ENCODE assay signal across 1 cellular context in the genomic region with DNA sequence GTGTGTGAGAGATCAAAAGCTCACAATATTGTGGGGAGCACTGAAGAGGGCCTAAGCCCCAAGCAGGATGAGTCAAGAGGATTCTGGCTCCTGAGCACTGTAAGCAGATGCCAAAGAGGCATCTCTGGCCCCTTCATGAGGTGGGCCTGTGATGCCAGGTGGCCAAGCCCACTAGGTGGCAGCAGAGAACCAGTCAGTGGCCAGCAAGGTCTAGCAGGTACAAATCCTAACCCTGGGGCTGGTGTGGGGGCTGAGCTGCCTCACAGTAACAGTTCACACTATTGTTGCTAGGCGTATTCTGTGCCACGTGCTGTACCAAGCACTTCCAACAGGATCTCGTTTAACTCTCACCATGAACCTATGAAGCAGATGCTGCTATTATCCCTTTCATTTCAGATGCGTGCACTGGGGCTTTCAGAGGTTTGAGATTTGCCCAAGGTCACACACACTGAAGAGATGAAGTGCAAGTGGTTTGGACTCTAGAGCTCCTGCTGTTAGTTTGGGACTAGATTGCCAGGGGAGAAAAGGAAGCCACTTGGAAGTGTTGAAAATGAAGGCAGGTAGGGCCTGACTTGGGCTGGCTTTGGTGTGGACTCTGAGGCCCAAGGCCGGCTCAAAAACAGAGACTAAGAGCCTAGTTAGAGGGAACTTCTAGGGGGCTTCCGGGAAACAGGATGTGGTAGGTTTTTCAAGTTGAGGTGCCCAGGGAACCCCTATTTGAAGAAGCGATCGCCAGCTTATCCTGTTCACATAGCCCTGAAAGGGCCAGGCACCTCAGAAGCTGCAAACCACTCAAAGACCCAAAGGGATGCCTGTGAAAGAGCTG.
TF ChIP-seq lines count a peak whose summit lies in the region.

No MANE protein-coding gene starts in this region.

TF ChIP-seq in HepG2, 621 proteins besides CTCF, POLR2A, EP300 and RAD21 (continued from another document and continues in another):
- TF ChIP-seq, protein P1, sequence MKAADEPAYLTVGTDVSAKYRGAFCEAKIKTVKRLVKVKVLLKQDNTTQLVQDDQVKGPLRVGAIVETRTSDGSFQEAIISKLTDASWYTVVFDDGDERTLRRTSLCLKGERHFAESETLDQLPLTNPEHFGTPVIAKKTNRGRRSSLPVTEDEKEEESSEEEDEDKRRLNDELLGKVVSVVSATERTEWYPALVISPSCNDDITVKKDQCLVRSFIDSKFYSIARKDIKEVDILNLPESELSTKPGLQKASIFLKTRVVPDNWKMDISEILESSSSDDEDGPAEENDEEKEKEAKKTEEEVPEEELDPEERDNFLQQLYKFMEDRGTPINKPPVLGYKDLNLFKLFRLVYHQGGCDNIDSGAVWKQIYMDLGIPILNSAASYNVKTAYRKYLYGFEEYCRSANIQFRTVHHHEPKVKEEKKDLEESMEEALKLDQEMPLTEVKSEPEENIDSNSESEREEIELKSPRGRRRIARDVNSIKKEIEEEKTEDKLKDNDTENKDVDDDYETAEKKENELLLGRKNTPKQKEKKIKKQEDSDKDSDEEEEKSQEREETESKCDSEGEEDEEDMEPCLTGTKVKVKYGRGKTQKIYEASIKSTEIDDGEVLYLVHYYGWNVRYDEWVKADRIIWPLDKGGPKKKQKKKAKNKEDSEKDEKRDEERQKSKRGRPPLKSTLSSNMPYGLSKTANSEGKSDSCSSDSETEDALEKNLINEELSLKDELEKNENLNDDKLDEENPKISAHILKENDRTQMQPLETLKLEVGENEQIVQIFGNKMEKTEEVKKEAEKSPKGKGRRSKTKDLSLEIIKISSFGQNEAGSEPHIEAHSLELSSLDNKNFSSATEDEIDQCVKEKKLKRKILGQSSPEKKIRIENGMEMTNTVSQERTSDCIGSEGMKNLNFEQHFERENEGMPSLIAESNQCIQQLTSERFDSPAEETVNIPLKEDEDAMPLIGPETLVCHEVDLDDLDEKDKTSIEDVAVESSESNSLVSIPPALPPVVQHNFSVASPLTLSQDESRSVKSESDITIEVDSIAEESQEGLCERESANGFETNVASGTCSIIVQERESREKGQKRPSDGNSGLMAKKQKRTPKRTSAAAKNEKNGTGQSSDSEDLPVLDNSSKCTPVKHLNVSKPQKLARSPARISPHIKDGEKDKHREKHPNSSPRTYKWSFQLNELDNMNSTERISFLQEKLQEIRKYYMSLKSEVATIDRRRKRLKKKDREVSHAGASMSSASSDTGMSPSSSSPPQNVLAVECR (CRISPR knock-in tag; IDR thresholded peaks at IDR 0.05; ENCODE audit: borderline replicate concordance): peak; percentile 51; the same call in 1 of the 2 replicates
- TF ChIP-seq REPIN1 (CRISPR knock-in tag; IDR thresholded peaks at IDR 0.05; ENCODE audit: borderline replicate concordance, low read depth) (peak; percentile 66), RFX5 (IDR thresholded peaks at IDR 0.05; ENCODE audit: low read depth, low read length) (0 out of 2 replicates have a peak, but pooled peaks have one; percentile 48), AKAP8 (CRISPR knock-in tag; IDR thresholded peaks at IDR 0.05) (peak; percentile 21; the same call in 1 of the 2 replicates), SAP130 (CRISPR knock-in tag; IDR thresholded peaks at IDR 0.05; ENCODE audit: low read depth) (peak; percentile 29; the same call in 1 of the 2 replicates), GATAD1 (CRISPR knock-in tag; IDR thresholded peaks at IDR 0.05) (peak; percentile 32; the same call in 1 of the 2 replicates), HCFC1 (IDR thresholded peaks at IDR 0.05; ENCODE audit: low read depth, low read length) (no peak), TBX2 (CRISPR knock-in tag; IDR thresholded peaks at IDR 0.05; ENCODE audit: borderline replicate concordance) (peak; percentile 36; the same call in 1 of the 2 replicates), CAMTA2 (CRISPR knock-in tag; IDR thresholded peaks at IDR 0.05; ENCODE audit: borderline replicate concordance) (0 out of 2 replicates have a peak, but pooled peaks have one; percentile 40), TFDP1 (CRISPR knock-in tag; IDR thresholded peaks at IDR 0.05; ENCODE audit: borderline replicate concordance) (peak; percentile 22; the same call in 1 of the 2 replicates), ZNF12 (CRISPR knock-in tag; IDR thresholded peaks at IDR 0.05) (peak; percentile 65; the same call in 1 of the 2 replicates), ERF (CRISPR knock-in tag; IDR thresholded peaks at IDR 0.05) (peak; percentile 36; the same call in 1 of the 2 replicates), HMGXB3 (CRISPR knock-in tag; IDR thresholded peaks at IDR 0.05; ENCODE audit: borderline replicate concordance) (0 out of 2 replicates have a peak, but pooled peaks have one; percentile 42), ZBTB7B (CRISPR knock-in tag; IDR thresholded peaks at IDR 0.05) (peak; percentile 54; the same call in 1 of the 2 replicates)
- TF ChIP-seq, protein P2, sequence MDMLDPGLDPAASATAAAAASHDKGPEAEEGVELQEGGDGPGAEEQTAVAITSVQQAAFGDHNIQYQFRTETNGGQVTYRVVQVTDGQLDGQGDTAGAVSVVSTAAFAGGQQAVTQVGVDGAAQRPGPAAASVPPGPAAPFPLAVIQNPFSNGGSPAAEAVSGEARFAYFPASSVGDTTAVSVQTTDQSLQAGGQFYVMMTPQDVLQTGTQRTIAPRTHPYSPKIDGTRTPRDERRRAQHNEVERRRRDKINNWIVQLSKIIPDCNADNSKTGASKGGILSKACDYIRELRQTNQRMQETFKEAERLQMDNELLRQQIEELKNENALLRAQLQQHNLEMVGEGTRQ (IDR thresholded peaks at IDR 0.05; ENCODE audit: low read depth, low read length): no peak
- TF ChIP-seq, protein P2 (CRISPR knock-in tag; IDR thresholded peaks at IDR 0.05; ENCODE audit: borderline replicate concordance): 0 out of 2 replicates have a peak, but pooled peaks have one; percentile 30
- TF ChIP-seq, protein P3, sequence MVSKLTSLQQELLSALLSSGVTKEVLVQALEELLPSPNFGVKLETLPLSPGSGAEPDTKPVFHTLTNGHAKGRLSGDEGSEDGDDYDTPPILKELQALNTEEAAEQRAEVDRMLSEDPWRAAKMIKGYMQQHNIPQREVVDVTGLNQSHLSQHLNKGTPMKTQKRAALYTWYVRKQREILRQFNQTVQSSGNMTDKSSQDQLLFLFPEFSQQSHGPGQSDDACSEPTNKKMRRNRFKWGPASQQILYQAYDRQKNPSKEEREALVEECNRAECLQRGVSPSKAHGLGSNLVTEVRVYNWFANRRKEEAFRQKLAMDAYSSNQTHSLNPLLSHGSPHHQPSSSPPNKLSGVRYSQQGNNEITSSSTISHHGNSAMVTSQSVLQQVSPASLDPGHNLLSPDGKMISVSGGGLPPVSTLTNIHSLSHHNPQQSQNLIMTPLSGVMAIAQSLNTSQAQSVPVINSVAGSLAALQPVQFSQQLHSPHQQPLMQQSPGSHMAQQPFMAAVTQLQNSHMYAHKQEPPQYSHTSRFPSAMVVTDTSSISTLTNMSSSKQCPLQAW (CRISPR knock-in tag; IDR thresholded peaks at IDR 0.05): peak; percentile 66; the same call in 1 of the 2 replicates
- TF ChIP-seq, protein P4, sequence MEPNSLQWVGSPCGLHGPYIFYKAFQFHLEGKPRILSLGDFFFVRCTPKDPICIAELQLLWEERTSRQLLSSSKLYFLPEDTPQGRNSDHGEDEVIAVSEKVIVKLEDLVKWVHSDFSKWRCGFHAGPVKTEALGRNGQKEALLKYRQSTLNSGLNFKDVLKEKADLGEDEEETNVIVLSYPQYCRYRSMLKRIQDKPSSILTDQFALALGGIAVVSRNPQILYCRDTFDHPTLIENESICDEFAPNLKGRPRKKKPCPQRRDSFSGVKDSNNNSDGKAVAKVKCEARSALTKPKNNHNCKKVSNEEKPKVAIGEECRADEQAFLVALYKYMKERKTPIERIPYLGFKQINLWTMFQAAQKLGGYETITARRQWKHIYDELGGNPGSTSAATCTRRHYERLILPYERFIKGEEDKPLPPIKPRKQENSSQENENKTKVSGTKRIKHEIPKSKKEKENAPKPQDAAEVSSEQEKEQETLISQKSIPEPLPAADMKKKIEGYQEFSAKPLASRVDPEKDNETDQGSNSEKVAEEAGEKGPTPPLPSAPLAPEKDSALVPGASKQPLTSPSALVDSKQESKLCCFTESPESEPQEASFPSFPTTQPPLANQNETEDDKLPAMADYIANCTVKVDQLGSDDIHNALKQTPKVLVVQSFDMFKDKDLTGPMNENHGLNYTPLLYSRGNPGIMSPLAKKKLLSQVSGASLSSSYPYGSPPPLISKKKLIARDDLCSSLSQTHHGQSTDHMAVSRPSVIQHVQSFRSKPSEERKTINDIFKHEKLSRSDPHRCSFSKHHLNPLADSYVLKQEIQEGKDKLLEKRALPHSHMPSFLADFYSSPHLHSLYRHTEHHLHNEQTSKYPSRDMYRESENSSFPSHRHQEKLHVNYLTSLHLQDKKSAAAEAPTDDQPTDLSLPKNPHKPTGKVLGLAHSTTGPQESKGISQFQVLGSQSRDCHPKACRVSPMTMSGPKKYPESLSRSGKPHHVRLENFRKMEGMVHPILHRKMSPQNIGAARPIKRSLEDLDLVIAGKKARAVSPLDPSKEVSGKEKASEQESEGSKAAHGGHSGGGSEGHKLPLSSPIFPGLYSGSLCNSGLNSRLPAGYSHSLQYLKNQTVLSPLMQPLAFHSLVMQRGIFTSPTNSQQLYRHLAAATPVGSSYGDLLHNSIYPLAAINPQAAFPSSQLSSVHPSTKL (CRISPR knock-in tag; IDR thresholded peaks at IDR 0.05): peak; percentile 20; the same call in 1 of the 2 replicates
- TF ChIP-seq, protein P5, sequence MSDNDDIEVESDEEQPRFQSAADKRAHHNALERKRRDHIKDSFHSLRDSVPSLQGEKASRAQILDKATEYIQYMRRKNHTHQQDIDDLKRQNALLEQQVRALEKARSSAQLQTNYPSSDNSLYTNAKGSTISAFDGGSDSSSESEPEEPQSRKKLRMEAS (IDR thresholded peaks at IDR 0.05): peak; percentile 74
- TF ChIP-seq, protein P6, sequence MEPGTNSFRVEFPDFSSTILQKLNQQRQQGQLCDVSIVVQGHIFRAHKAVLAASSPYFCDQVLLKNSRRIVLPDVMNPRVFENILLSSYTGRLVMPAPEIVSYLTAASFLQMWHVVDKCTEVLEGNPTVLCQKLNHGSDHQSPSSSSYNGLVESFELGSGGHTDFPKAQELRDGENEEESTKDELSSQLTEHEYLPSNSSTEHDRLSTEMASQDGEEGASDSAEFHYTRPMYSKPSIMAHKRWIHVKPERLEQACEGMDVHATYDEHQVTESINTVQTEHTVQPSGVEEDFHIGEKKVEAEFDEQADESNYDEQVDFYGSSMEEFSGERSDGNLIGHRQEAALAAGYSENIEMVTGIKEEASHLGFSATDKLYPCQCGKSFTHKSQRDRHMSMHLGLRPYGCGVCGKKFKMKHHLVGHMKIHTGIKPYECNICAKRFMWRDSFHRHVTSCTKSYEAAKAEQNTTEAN (CRISPR knock-in tag; conservative IDR thresholded peaks at IDR 0.05): no peak
- TF ChIP-seq, protein P7, sequence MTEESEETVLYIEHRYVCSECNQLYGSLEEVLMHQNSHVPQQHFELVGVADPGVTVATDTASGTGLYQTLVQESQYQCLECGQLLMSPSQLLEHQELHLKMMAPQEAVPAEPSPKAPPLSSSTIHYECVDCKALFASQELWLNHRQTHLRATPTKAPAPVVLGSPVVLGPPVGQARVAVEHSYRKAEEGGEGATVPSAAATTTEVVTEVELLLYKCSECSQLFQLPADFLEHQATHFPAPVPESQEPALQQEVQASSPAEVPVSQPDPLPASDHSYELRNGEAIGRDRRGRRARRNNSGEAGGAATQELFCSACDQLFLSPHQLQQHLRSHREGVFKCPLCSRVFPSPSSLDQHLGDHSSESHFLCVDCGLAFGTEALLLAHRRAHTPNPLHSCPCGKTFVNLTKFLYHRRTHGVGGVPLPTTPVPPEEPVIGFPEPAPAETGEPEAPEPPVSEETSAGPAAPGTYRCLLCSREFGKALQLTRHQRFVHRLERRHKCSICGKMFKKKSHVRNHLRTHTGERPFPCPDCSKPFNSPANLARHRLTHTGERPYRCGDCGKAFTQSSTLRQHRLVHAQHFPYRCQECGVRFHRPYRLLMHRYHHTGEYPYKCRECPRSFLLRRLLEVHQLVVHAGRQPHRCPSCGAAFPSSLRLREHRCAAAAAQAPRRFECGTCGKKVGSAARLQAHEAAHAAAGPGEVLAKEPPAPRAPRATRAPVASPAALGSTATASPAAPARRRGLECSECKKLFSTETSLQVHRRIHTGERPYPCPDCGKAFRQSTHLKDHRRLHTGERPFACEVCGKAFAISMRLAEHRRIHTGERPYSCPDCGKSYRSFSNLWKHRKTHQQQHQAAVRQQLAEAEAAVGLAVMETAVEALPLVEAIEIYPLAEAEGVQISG (CRISPR knock-in tag; IDR thresholded peaks at IDR 0.05): peak; percentile 38
